ENCODE assay signal across 3 cellular contexts in the genomic region with DNA sequence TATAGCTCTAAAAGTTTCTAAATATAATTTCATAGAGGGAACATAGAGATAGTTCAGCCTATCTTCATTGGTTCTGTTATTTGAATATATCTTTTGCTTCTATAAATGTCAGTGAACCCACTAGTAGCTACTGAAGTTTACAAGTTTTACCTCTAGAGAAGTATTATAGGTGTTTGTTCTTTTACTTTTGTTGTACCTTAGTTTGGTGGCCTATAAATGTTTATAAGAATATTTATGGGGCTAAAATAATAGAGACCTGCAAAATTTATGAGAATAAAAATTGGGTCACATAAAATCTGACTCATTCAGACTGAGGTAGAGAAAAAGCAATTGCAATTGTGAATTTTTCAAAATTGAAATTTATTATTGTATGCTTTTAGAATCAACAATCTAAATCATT.
"Had no signal": no experiment of that assay in that cellular context is flagged by ENCODE, and none has a peak within 500 bp of the region (broad histone marks: within the 10 kb centered on the region; RNA-seq: fewer than 3 reads in every experiment).

No MANE protein-coding gene starts in this region.

- H3K4me3 ChIP-seq: GM12878 had no signal

- DNase-seq: GDM1, GF-D8 had no signal
